ENCODE assay signal across 8 cellular contexts in genomic region chr11:59058120-59058917, GRCh38. TPM values are rescaled to one million over a fixed set of nuclear protein-coding genes. Genes with fewer than 3 reads are reported as not detected.
DNase-seq lines count a peak whose midpoint lies in the region; ATAC-seq, FAIRE-seq and TF ChIP-seq lines count a peak whose summit lies in the region.
"Not testable (repeated sequence)": the region's sequence is repeated elsewhere in the genome, so short reads cannot be mapped to it uniquely, and the experiment has no call there.

No MANE protein-coding gene starts in this region.

- DNase-seq in GM12891 (ENCODE audit: insufficient read length, low spot score) (peak; percentile 53), NCI-H1417 (lab: John Stamatoyannopoulos, UW) (peak; percentile 78 to 98 (median 90)), T-helper 1 cell (peak; percentile 48 to 81 (median 64)), amniotic stem cell (lab: John Stamatoyannopoulos, UW) (peak; percentile 5), right cardiac atrium (peak; percentile 41 to 77 (median 76)), prostate gland (ENCODE audit: low spot score) (peak; percentile 79), ureter (ENCODE audit: low spot score) (peak; percentile 78)

- H3K4me1 ChIP-seq in right cardiac atrium (ENCODE audit: control insufficient read depth, insufficient read depth, low read length); prostate gland (replicated peaks): not testable (repeated sequence)

- H3K9me3 ChIP-seq in right cardiac atrium (ENCODE audit: control insufficient read depth, low read length); prostate gland: not testable (repeated sequence)

- H3K36me3 ChIP-seq in prostate gland = not testable (repeated sequence)

- 2% methylated on average over 25 of the region's 25 CpGs for WGBS in right cardiac atrium
- under 1% methylated on average over 25 of the region's 25 CpGs for WGBS in prostate gland

- intact Hi-C loops in right cardiac atrium (cut with DNase I); prostate gland (cut with DNase I): not testable (repeated sequence)

- FAIRE-seq in GM12891 (lab: Jason Lieb, UNC) = peak; percentile 98

- peak; percentile 26 to 95 (median 90) for TF ChIP-seq CTCF in prostate gland (IDR thresholded peaks at IDR 0.05)

- not testable (repeated sequence) for H3K27ac ChIP-seq in right cardiac atrium (ENCODE audit: low read length)
- H3K27ac ChIP-seq in prostate gland = peak overlapping the region in 1 of 2 donors; percentile 8

- not testable (repeated sequence) for H3K4me3 ChIP-seq in right cardiac atrium (ENCODE audit: low read length)
- peak overlapping the region; percentile 29 to 37 for H3K4me3 ChIP-seq in prostate gland

- H3K27me3 ChIP-seq in right cardiac atrium (ENCODE audit: control insufficient read depth, insufficient read depth); prostate gland (replicated peaks; ENCODE audit: insufficient read depth): not testable (repeated sequence)

- ATAC-seq in HG02852 (IDR thresholded peaks at IDR 0.05; ENCODE audit: unreplicated experiment) (peak; percentile 90), right cardiac atrium (peak; percentile 78 to 93)

- not testable (repeated sequence) for TF ChIP-seq POLR2A in GM12891 (IDR thresholded peaks at IDR 0.05; ENCODE audit: low read depth, low read length); prostate gland (IDR thresholded peaks at IDR 0.05)

TF ChIP-seq in GM12891, 5 proteins besides CTCF, POLR2A, EP300 and RAD21:
- TF ChIP-seq SPI1 (IDR thresholded peaks at IDR 0.05; ENCODE audit: low read depth, low read length) = peak; percentile 36; the same call in 1 of the 2 replicates
- 0 out of 2 replicates have a peak, but pooled peaks have one; percentile 15 for TF ChIP-seq POU2F2 (IDR thresholded peaks at IDR 0.05; ENCODE audit: low read depth, low read length)

RNA-seq across cellular contexts. Expression of gene GLYATL1B, which starts 27.8 kb away (rescaled TPM):
- polyA plus RNA-seq in GM12891 (2012; ENCODE audit: low read depth, missing spikeins) = 0.37 TPM
- total RNA-seq in right cardiac atrium = not detected
- not detected for polyA plus RNA-seq in right cardiac atrium
- not detected for total RNA-seq in prostate gland
- total RNA-seq in ureter = not detected

RNA-seq across cellular contexts. Expression of gene FAM111B, which starts 48.7 kb away (rescaled TPM):
- 24.7 TPM for polyA plus RNA-seq in GM12891 (2012; ENCODE audit: low read depth, missing spikeins)
- total RNA-seq in right cardiac atrium = 1 to 10 TPM in 1 of 4 donors, under 1 TPM in 2, not detected in 1; 0.17 to 2.5 (median 0.91) TPM
- 0.05 TPM for polyA plus RNA-seq in right cardiac atrium
- total RNA-seq in prostate gland = 1 to 10 TPM in 1 of 2 donors, under 1 TPM in 1; 0.62 to 1.4 TPM
- total RNA-seq in ureter = 1.0 TPM

Comparison
In these comparisons a context has a peak if more than half of its experiments do, and no peak if none do; other contexts are left out.
1. DNase-seq: peak in every context shown above with its lines; median percentile 90 in NCI-H1417; 79 in prostate gland; 78 in ureter; 76 in right cardiac atrium; 64 in T-helper 1 cell; 53 in GM12891; 5 in amniotic stem cell.